Comparison of ENCODE assay signal across 1 cellular context in the genomic region with DNA sequence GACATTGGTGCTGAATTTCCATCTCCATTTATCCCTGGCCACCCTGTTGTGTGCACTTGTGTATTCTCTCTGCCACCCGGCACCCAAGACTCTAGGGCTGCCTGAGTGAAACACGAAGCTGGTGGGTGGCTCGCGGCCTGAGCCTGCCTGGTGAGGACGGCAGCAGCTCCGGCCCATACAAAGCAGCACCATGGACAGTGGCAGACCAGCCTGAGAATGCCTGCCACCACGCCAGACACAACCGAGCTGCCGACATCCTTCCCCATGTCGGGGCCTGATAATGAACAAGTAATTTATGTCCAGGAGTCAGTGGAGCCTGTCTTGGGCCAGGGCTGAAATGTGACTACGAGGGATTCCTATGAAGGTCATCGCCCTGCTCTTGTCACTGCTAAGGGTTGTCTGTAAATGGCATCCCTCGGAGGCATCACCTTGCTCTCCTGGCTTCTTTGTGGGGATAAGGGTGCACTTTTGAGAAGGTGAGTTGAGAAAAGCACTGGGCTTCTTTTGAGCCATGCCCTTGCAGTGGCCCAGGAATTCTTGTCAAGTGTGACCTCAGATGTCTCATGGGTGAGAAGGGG.
TF ChIP-seq lines count a peak whose summit lies in the region.

No MANE protein-coding gene starts in this region.

TF ChIP-seq in HepG2, 621 proteins besides CTCF, POLR2A, EP300 and RAD21 (continued from another document and continues in another):
- TF ChIP-seq ZNF121 (CRISPR knock-in tag; IDR thresholded peaks at IDR 0.05) = no peak
- TF ChIP-seq ZMAT3 (CRISPR knock-in tag; conservative IDR thresholded peaks at IDR 0.05) = 0 out of 2 replicates have a peak, but pooled peaks have one; percentile 42
- TF ChIP-seq, protein P1, sequence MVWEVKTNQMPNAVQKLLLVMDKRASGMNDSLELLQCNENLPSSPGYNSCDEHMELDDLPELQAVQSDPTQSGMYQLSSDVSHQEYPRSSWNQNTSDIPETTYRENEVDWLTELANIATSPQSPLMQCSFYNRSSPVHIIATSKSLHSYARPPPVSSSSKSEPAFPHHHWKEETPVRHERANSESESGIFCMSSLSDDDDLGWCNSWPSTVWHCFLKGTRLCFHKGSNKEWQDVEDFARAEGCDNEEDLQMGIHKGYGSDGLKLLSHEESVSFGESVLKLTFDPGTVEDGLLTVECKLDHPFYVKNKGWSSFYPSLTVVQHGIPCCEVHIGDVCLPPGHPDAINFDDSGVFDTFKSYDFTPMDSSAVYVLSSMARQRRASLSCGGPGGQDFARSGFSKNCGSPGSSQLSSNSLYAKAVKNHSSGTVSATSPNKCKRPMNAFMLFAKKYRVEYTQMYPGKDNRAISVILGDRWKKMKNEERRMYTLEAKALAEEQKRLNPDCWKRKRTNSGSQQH (CRISPR knock-in tag; IDR thresholded peaks at IDR 0.05; ENCODE audit: low read depth) = 0 out of 2 replicates have a peak, but pooled peaks have one; percentile 51
- TF ChIP-seq ISX (CRISPR knock-in tag; conservative IDR thresholded peaks at IDR 0.05) = no peak
- no peak for TF ChIP-seq ZNF619 (CRISPR knock-in tag; IDR thresholded peaks at IDR 0.05)
- TF ChIP-seq ZSCAN29 (CRISPR knock-in tag; conservative IDR thresholded peaks at IDR 0.05) = no peak
- TF ChIP-seq, protein P2, sequence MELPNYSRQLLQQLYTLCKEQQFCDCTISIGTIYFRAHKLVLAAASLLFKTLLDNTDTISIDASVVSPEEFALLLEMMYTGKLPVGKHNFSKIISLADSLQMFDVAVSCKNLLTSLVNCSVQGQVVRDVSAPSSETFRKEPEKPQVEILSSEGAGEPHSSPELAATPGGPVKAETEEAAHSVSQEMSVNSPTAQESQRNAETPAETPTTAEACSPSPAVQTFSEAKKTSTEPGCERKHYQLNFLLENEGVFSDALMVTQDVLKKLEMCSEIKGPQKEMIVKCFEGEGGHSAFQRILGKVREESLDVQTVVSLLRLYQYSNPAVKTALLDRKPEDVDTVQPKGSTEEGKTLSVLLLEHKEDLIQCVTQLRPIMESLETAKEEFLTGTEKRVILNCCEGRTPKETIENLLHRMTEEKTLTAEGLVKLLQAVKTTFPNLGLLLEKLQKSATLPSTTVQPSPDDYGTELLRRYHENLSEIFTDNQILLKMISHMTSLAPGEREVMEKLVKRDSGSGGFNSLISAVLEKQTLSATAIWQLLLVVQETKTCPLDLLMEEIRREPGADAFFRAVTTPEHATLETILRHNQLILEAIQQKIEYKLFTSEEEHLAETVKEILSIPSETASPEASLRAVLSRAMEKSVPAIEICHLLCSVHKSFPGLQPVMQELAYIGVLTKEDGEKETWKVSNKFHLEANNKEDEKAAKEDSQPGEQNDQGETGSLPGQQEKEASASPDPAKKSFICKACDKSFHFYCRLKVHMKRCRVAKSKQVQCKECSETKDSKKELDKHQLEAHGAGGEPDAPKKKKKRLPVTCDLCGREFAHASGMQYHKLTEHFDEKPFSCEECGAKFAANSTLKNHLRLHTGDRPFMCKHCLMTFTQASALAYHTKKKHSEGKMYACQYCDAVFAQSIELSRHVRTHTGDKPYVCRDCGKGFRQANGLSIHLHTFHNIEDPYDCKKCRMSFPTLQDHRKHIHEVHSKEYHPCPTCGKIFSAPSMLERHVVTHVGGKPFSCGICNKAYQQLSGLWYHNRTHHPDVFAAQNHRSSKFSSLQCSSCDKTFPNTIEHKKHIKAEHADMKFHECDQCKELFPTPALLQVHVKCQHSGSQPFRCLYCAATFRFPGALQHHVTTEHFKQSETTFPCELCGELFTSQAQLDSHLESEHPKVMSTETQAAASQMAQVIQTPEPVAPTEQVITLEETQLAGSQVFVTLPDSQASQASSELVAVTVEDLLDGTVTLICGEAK (IDR thresholded peaks at IDR 0.05) = no peak
- TF ChIP-seq, protein P2 (CRISPR knock-in tag; IDR thresholded peaks at IDR 0.05) = peak; percentile 35; the same call in 1 of the 2 replicates
- no peak for TF ChIP-seq KLF12 (CRISPR knock-in tag; IDR thresholded peaks at IDR 0.05; ENCODE audit: borderline replicate concordance)
- TF ChIP-seq, protein P3, sequence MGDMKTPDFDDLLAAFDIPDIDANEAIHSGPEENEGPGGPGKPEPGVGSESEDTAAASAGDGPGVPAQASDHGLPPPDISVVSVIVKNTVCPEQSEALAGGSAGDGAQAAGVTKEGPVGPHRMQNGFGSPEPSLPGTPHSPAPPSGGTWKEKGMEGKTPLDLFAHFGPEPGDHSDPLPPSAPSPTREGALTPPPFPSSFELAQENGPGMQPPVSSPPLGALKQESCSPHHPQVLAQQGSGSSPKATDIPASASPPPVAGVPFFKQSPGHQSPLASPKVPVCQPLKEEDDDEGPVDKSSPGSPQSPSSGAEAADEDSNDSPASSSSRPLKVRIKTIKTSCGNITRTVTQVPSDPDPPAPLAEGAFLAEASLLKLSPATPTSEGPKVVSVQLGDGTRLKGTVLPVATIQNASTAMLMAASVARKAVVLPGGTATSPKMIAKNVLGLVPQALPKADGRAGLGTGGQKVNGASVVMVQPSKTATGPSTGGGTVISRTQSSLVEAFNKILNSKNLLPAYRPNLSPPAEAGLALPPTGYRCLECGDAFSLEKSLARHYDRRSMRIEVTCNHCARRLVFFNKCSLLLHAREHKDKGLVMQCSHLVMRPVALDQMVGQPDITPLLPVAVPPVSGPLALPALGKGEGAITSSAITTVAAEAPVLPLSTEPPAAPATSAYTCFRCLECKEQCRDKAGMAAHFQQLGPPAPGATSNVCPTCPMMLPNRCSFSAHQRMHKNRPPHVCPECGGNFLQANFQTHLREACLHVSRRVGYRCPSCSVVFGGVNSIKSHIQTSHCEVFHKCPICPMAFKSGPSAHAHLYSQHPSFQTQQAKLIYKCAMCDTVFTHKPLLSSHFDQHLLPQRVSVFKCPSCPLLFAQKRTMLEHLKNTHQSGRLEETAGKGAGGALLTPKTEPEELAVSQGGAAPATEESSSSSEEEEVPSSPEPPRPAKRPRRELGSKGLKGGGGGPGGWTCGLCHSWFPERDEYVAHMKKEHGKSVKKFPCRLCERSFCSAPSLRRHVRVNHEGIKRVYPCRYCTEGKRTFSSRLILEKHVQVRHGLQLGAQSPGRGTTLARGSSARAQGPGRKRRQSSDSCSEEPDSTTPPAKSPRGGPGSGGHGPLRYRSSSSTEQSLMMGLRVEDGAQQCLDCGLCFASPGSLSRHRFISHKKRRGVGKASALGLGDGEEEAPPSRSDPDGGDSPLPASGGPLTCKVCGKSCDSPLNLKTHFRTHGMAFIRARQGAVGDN (CRISPR knock-in tag; IDR thresholded peaks at IDR 0.05) = peak; percentile 30; the same call in 1 of the 2 replicates
- 0 out of 2 replicates have a peak, but pooled peaks have one; percentile 47 for TF ChIP-seq JUNB (CRISPR knock-in tag; IDR thresholded peaks at IDR 0.05; ENCODE audit: borderline replicate concordance)
- peak; percentile 65; the same call in 1 of the 2 replicates for TF ChIP-seq ZNF333 (CRISPR knock-in tag; IDR thresholded peaks at IDR 0.05; ENCODE audit: borderline replicate concordance)
- no peak for TF ChIP-seq RAD51 (IDR thresholded peaks at IDR 0.05; ENCODE audit: borderline replicate concordance)
- no peak for TF ChIP-seq ZNF550 (CRISPR knock-in tag; IDR thresholded peaks at IDR 0.05; ENCODE audit: borderline replicate concordance)
- TF ChIP-seq SP5 (CRISPR knock-in tag; IDR thresholded peaks at IDR 0.05; ENCODE audit: borderline replicate concordance, low read depth) = no peak
- no peak for TF ChIP-seq TRIM24 (CRISPR knock-in tag; IDR thresholded peaks at IDR 0.05)
- no peak for TF ChIP-seq ZNF556 (CRISPR knock-in tag; IDR thresholded peaks at IDR 0.05; ENCODE audit: borderline replicate concordance)
- TF ChIP-seq HOXA5 (CRISPR knock-in tag; IDR thresholded peaks at IDR 0.05) = peak; percentile 51
- TF ChIP-seq NRL (CRISPR knock-in tag; IDR thresholded peaks at IDR 0.05; ENCODE audit: borderline replicate concordance) = no peak
- no peak for TF ChIP-seq SMAD9 (CRISPR knock-in tag; IDR thresholded peaks at IDR 0.05)
- no peak for TF ChIP-seq YEATS2 (CRISPR knock-in tag; IDR thresholded peaks at IDR 0.05; ENCODE audit: borderline replicate concordance)
- TF ChIP-seq FOXM1 (CRISPR knock-in tag; IDR thresholded peaks at IDR 0.05) = 0 out of 2 replicates have a peak, but pooled peaks have one; percentile 47
- TF ChIP-seq, protein P4, sequence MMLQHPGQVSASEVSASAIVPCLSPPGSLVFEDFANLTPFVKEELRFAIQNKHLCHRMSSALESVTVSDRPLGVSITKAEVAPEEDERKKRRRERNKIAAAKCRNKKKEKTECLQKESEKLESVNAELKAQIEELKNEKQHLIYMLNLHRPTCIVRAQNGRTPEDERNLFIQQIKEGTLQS (CRISPR knock-in tag; IDR thresholded peaks at IDR 0.05) = 0 out of 2 replicates have a peak, but pooled peaks have one; percentile 28
- no peak; the same call in 1 of the 2 replicates for TF ChIP-seq HDAC2 (CRISPR knock-in tag; IDR thresholded peaks at IDR 0.05)
- no peak for TF ChIP-seq NCOR1 (IDR thresholded peaks at IDR 0.05; ENCODE audit: borderline replicate concordance, low read length)
- no peak for TF ChIP-seq KDM6A (CRISPR knock-in tag; IDR thresholded peaks at IDR 0.05; ENCODE audit: low read depth)
- TF ChIP-seq ZBTB7B (CRISPR knock-in tag; IDR thresholded peaks at IDR 0.05) = no peak
- no peak for TF ChIP-seq ZNF850 (CRISPR knock-in tag; conservative IDR thresholded peaks at IDR 0.05)
- TF ChIP-seq, protein P5, sequence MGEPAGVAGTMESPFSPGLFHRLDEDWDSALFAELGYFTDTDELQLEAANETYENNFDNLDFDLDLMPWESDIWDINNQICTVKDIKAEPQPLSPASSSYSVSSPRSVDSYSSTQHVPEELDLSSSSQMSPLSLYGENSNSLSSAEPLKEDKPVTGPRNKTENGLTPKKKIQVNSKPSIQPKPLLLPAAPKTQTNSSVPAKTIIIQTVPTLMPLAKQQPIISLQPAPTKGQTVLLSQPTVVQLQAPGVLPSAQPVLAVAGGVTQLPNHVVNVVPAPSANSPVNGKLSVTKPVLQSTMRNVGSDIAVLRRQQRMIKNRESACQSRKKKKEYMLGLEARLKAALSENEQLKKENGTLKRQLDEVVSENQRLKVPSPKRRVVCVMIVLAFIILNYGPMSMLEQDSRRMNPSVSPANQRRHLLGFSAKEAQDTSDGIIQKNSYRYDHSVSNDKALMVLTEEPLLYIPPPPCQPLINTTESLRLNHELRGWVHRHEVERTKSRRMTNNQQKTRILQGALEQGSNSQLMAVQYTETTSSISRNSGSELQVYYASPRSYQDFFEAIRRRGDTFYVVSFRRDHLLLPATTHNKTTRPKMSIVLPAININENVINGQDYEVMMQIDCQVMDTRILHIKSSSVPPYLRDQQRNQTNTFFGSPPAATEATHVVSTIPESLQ (CRISPR knock-in tag; conservative IDR thresholded peaks at IDR 0.05) = no peak
- peak; percentile 50; the same call in 1 of the 2 replicates for TF ChIP-seq ZFP90 (CRISPR knock-in tag; IDR thresholded peaks at IDR 0.05; ENCODE audit: borderline replicate concordance)
- TF ChIP-seq ZNF709 (CRISPR knock-in tag; IDR thresholded peaks at IDR 0.05) = no peak
- TF ChIP-seq MLLT10 (CRISPR knock-in tag; IDR thresholded peaks at IDR 0.05) = no peak
- no peak for TF ChIP-seq ISL2 (CRISPR knock-in tag; IDR thresholded peaks at IDR 0.05)
- TF ChIP-seq SMARCE1 (IDR thresholded peaks at IDR 0.05; ENCODE audit: borderline replicate concordance) = no peak
- TF ChIP-seq XBP1 (CRISPR knock-in tag; IDR thresholded peaks at IDR 0.05) = peak; percentile 84; the same call in 1 of the 2 replicates
- TF ChIP-seq, protein P6, sequence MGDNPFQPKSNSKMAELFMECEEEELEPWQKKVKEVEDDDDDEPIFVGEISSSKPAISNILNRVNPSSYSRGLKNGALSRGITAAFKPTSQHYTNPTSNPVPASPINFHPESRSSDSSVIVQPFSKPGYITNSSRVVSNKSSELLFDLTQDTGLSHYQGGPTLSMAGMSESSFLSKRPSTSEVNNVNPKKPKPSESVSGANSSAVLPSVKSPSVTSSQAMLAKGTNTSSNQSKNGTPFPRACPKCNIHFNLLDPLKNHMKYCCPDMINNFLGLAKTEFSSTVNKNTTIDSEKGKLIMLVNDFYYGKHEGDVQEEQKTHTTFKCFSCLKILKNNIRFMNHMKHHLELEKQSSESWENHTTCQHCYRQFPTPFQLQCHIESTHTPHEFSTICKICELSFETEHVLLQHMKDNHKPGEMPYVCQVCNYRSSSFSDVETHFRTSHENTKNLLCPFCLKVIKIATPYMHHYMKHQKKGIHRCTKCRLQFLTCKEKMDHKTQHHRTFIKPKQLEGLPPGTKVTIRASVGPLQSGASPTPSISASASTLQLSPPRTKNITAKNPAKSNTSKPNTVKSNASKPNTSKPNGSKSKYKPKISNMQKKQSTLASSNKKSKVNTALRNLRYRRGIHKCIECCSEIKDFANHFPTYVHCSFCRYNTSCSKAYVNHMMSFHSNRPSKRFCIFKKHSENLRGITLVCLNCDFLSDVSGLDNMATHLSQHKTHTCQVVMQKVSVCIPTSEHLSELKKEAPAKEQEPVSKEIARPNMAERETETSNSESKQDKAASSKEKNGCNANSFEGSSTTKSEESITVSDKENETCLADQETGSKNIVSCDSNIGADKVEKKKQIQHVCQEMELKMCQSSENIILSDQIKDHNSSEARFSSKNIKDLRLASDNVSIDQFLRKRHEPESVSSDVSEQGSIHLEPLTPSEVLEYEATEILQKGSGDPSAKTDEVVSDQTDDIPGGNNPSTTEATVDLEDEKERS (CRISPR knock-in tag; IDR thresholded peaks at IDR 0.05) = no peak
